19 cellular contexts compared by ENCODE assay signal in genomic region chr13:34469212-34469983, GRCh38.
DNase-seq lines count a peak whose midpoint lies in the region; ATAC-seq, FAIRE-seq and TF ChIP-seq lines count a peak whose summit lies in the region.
"Had no signal": no experiment of that assay in that cellular context is flagged by ENCODE, and none has a peak within 500 bp of the region (broad histone marks: within the 10 kb centered on the region; RNA-seq: fewer than 3 reads in every experiment).

No MANE protein-coding gene starts in this region.

- 47% methylated on average over 3 of the region's 3 CpGs for WGBS in prostate gland

- no peaks in the 10 kb centered on the region for H3K9me1 ChIP-seq in endothelial cell of umbilical vein (replicated peaks; ENCODE audit: control insufficient read depth, extremely low read depth, insufficient read depth, low read length)

- no peaks in the 10 kb centered on the region for H3K4me1 Mint-ChIP-seq in CD14-positive monocyte
- H3K4me1 Mint-ChIP-seq: activated CD4-positive, alpha-beta memory T cell treated with anti-CD3 and anti-CD28 coated beads, Interleukin-2, amount 10 ng/mL, durations not matched to agents 7 days and 5 days had no signal

- H3K36me3 ChIP-seq in endothelial cell of umbilical vein (ENCODE audit: control insufficient read depth in 2 of 2, extremely low read depth in 1 of 2, insufficient read depth in 2 of 2, low read length in 2 of 2) (no peaks in the 10 kb centered on the region), prostate gland (no peaks in the 10 kb centered on the region)
- H3K36me3 ChIP-seq: spleen, transverse colon had no signal

- no peak for ATAC-seq in GM19455 (IDR thresholded peaks at IDR 0.05; ENCODE audit: unreplicated experiment)
- ATAC-seq: left cardiac atrium had no signal

- H3K27ac ChIP-seq in endothelial cell of umbilical vein (ENCODE audit: insufficient read depth, low read depth, low read length) (no peak overlapping the region), prostate gland (peak overlapping the region in 1 of 2 donors; percentile 20)
- H3K27ac ChIP-seq: spleen had no signal

- peaks cover 0 to 12% (median 2%) of the 10 kb centered on the region in 7 donors for H3K9me3 Mint-ChIP-seq in CD14-positive monocyte
- H3K9me3 Mint-ChIP-seq: H9 had no signal

- no peak overlapping the region for H3K27ac Mint-ChIP-seq in CD14-positive monocyte
- H3K27ac Mint-ChIP-seq: activated CD4-positive, alpha-beta memory T cell treated with anti-CD3 and anti-CD28 coated beads, Interleukin-2, amount 10 ng/mL, durations not matched to agents 7 days and 5 days; H9 had no signal

- no peak overlapping the region for H3K4me2 ChIP-seq in endothelial cell of umbilical vein (ENCODE audit: insufficient read depth, low read length)

- H3K27me3 ChIP-seq in endothelial cell of umbilical vein (ENCODE audit: control insufficient read depth in 2 of 2, insufficient read depth in 2 of 2, low read length in 2 of 2) (no peaks in the 10 kb centered on the region), prostate gland (replicated peaks; ENCODE audit: insufficient read depth) (no peaks in the 10 kb centered on the region)
- H3K27me3 ChIP-seq: spleen, transverse colon had no signal

- H4K20me1 ChIP-seq in endothelial cell of umbilical vein (replicated peaks; ENCODE audit: control insufficient read depth, extremely low read depth, insufficient read depth, low read length): no peaks in the 10 kb centered on the region

- CTCF ChIA-PET in endothelial cell of umbilical vein (lab: Charles Lee): interaction anchor here (0.6 to 1.0 kb wide), 3 partner anchors 8 to 18 kb away, joined by 3 to 5 read pairs (median 4); no protein-coding TSS in a partner anchor

- no peak for TF ChIP-seq CTCF in endothelial cell of umbilical vein (IDR thresholded peaks at IDR 0.05; ENCODE audit: extremely low read depth in 1 of 2, insufficient read depth in 1 of 2, low read depth in 1 of 2, low read length in 2 of 2)
- no peak for TF ChIP-seq CTCF in prostate gland (IDR thresholded peaks at IDR 0.05)
- no peak for TF ChIP-seq CTCF in CD14-positive monocyte (IDR thresholded peaks at IDR 0.05)

- DNase-seq in NCI-H1092 treated with DMSO at 0.1 percent for 48 hours (lab: John Stamatoyannopoulos, UW) (peak; percentile 51), NCI-H1092 (lab: John Stamatoyannopoulos, UW) (no peak), NCI-H748 treated with DMSO at 0.1 percent for 48 hours (lab: John Stamatoyannopoulos, UW) (peak; percentile 97), endothelial cell of umbilical vein (ENCODE audit: low read depth, low spot score) (peak; percentile 76), prostate gland (ENCODE audit: low spot score) (peak; percentile 7), hippocampal formation (lab: John Stamatoyannopoulos, UW) (no peak), CD14-positive monocyte (ENCODE audit: low spot score) (no peak)
- DNase-seq: activated CD4-positive, alpha-beta memory T cell treated with anti-CD3 and anti-CD28 coated beads, Interleukin-2, amount 10 ng/mL, durations not matched to agents 7 days and 5 days; activated naive CD4-positive, alpha-beta T cell treated with anti-CD3 and anti-CD28 coated beads, Interleukin-2, amount 50 U/mL, for 16 hours; EL; H9; KBM-7; left cardiac atrium; spleen; transverse colon had no signal

- peaks cover 0 to 3% (median 0%) of the 10 kb centered on the region in 3 donors for H3K27me3 Mint-ChIP-seq in CD14-positive monocyte (ENCODE audit: low read depth in 3 of 3)
- H3K27me3 Mint-ChIP-seq: activated CD4-positive, alpha-beta memory T cell treated with anti-CD3 and anti-CD28 coated beads, Interleukin-2, amount 10 ng/mL, durations not matched to agents 7 days and 5 days had no signal

- H3K36me3 Mint-ChIP-seq in CD14-positive monocyte: no peaks in the 10 kb centered on the region

- POLR2A ChIA-PET in endothelial cell of umbilical vein (lab: Charles Lee): no interaction called here

- intact Hi-C loops in endothelial cell of umbilical vein (cut with micrococcal nuclease): no loop called here
- intact Hi-C loops in prostate gland (cut with DNase I): loop anchor here (5.0 kb wide), 1 partner anchor 43 kb away; no protein-coding TSS in a partner anchor
- intact Hi-C loops in CD14-positive monocyte (cut with micrococcal nuclease): no loop called here

- H3K4me3 ChIP-seq in endothelial cell of umbilical vein (replicated peaks in 1 of 3; ENCODE audit: insufficient read depth in 1 of 3, low read depth in 1 of 3, low read length in 3 of 3) (no peak overlapping the region), prostate gland (no peak overlapping the region)
- H3K4me3 ChIP-seq: spleen, transverse colon had no signal

- H3K9ac ChIP-seq in endothelial cell of umbilical vein (replicated peaks; ENCODE audit: extremely low read depth, insufficient read depth, low read length): no peak overlapping the region

- dilution Hi-C loops in endothelial cell of umbilical vein (cut with MboI; ENCODE audit: extremely low pct_ligation_motif_present, low sequenced_read_pairs): no loop called here

- H3K9me3 ChIP-seq in endothelial cell of umbilical vein (replicated peaks; ENCODE audit: control insufficient read depth, insufficient read depth, low read length): no peaks in the 10 kb centered on the region
- H3K9me3 ChIP-seq in prostate gland: no peaks in the 10 kb centered on the region
- H3K9me3 ChIP-seq: spleen, transverse colon had no signal

- no TSS peak for BruUV-seq in endothelial cell of umbilical vein (replicated peaks; lab: Mats Ljungman, UMichigan)

- H3K4me1 ChIP-seq in endothelial cell of umbilical vein (ENCODE audit: control insufficient read depth, extremely low read depth, insufficient read depth, low read length): peaks cover 14% of the 10 kb centered on the region
- no peaks in the 10 kb centered on the region for H3K4me1 ChIP-seq in prostate gland (replicated peaks)
- H3K4me1 ChIP-seq: spleen had no signal

- no peak for TF ChIP-seq POLR2A in endothelial cell of umbilical vein (IDR thresholded peaks at IDR 0.05; ENCODE audit: low read depth, low read length)
- no peak for TF ChIP-seq POLR2A in prostate gland (IDR thresholded peaks at IDR 0.05)

- no peak overlapping the region for H3K4me3 Mint-ChIP-seq in CD14-positive monocyte
- H3K4me3 Mint-ChIP-seq: activated CD4-positive, alpha-beta memory T cell treated with anti-CD3 and anti-CD28 coated beads, Interleukin-2, amount 10 ng/mL, durations not matched to agents 7 days and 5 days; H9 had no signal

- FAIRE-seq in endothelial cell of umbilical vein (lab: Jason Lieb, UNC): no peak
- FAIRE-seq: A204.1, colon, frontal cortex had no signal

- H3K79me2 ChIP-seq in endothelial cell of umbilical vein (ENCODE audit: control insufficient read depth, insufficient read depth, low read length): no peaks in the 10 kb centered on the region

- peak overlapping the region; percentile 33 for H2AFZ ChIP-seq in endothelial cell of umbilical vein (ENCODE audit: low read depth, low read length)

TF ChIP-seq in endothelial cell of umbilical vein, 7 proteins besides CTCF, POLR2A, EP300 and RAD21:
- no peak for TF ChIP-seq EZH2 (IDR thresholded peaks at IDR 0.05; ENCODE audit: borderline replicate concordance, low read depth, low read length, severe bottlenecking)
- no peak for TF ChIP-seq MAX (IDR thresholded peaks at IDR 0.05; ENCODE audit: insufficient read depth, insufficient read length)
- TF ChIP-seq JUN (IDR thresholded peaks at IDR 0.05; ENCODE audit: borderline replicate concordance, insufficient read depth, insufficient read length, low read depth): no peak
- TF ChIP-seq FOS (IDR thresholded peaks at IDR 0.05; ENCODE audit: borderline replicate concordance, insufficient read depth, low read length): peak; percentile 45
- TF ChIP-seq GATA2 (IDR thresholded peaks at IDR 0.05; ENCODE audit: insufficient read depth, insufficient read length, low read depth, low read length): peak; percentile 69

Comparison
In these comparisons a context has a peak if more than half of its experiments do, and no peak if none do; other contexts are left out.
1. DNase-seq: peak in NCI-H1092 treated with DMSO at 0.1 percent for 48 hours (single experiment), NCI-H748 treated with DMSO at 0.1 percent for 48 hours (single experiment), endothelial cell of umbilical vein (single experiment) and prostate gland (single experiment); none in NCI-H1092 (single experiment), hippocampal formation (0 of 2) and CD14-positive monocyte (single experiment).